In genomic region chr21:17610862-17611261, GRCh38 we compare ENCODE assay signal across 8 cellular contexts. TPM values are rescaled to one million over a fixed set of nuclear protein-coding genes. Genes with fewer than 3 reads are reported as not detected.
A peak's percentile ranks its signal among the peaks of the same experiment; 100 is the strongest.
DNase-seq lines count a peak whose midpoint lies in the region; ATAC-seq and TF ChIP-seq lines count a peak whose summit lies in the region.

No MANE protein-coding gene starts in this region.

- no peak for ATAC-seq in body of pancreas
- ATAC-seq in HG03159 (IDR thresholded peaks at IDR 0.05; ENCODE audit: unreplicated experiment) = no peak

- no peaks in the 10 kb centered on the region for H3K27me3 ChIP-seq in BLaER1
- no peaks in the 10 kb centered on the region for H3K27me3 ChIP-seq in body of pancreas

- TF ChIP-seq CTCF in LNCaP clone FGC (IDR thresholded peaks at IDR 0.05; ENCODE audit: control insufficient read depth, extremely low read depth, insufficient read depth) = no peak
- no peak for TF ChIP-seq CTCF in body of pancreas (IDR thresholded peaks at IDR 0.05)
- no peak for TF ChIP-seq CTCF in GM10266 (IDR thresholded peaks at IDR 0.05; ENCODE audit: control insufficient read depth, insufficient read depth, low read depth, missing control alignments)

- H3K4me2 ChIP-seq in BLaER1 = peak overlapping the region; percentile 84

- H3K27ac ChIP-seq in BLaER1 (peak overlapping the region; percentile 92; the same call in 1 of the 2 replicates), body of pancreas (peak overlapping the region; percentile 76 to 92 (median 81)), urinary bladder (ENCODE audit: low read depth) (peak overlapping the region; percentile 26)

- H4K20me1 ChIP-seq in BLaER1 = peaks cover 44% of the 10 kb centered on the region

- H3K9me3 ChIP-seq in BLaER1 = no peaks in the 10 kb centered on the region
- H3K9me3 ChIP-seq in body of pancreas = no peaks in the 10 kb centered on the region

- WGBS in body of pancreas, 2 donors = 23 to 25% methylated on average over 9 of the region's 9 CpGs
- WGBS in urinary bladder = 14% methylated on average over 9 of the region's 9 CpGs

- peaks cover 25% of the 10 kb centered on the region for H3K36me3 ChIP-seq in BLaER1
- H3K36me3 ChIP-seq in body of pancreas (replicated peaks in 1 of 2; ENCODE audit: insufficient read depth in 1 of 2, low read depth in 2 of 2) = no peaks in the 10 kb centered on the region
- no peaks in the 10 kb centered on the region for H3K36me3 ChIP-seq in urinary bladder (ENCODE audit: insufficient read depth)

- H3K9ac ChIP-seq in BLaER1 = peak overlapping the region; percentile 84; the same call in 1 of the 2 replicates

- peak overlapping the region; percentile 98 for H3K4me3 ChIP-seq in BLaER1
- H3K4me3 ChIP-seq in LNCaP clone FGC (ENCODE audit: low read depth, low read length) = peak overlapping the region; percentile 73
- no peak overlapping the region for H3K4me3 ChIP-seq in body of pancreas
- peak overlapping the region; percentile 7 for H3K4me3 ChIP-seq in urinary bladder (ENCODE audit: low read depth, low read length)

- intact Hi-C loops in body of pancreas (cut with DNase I) = no loop called here

- H3K4me1 ChIP-seq in BLaER1 (peaks cover 17% of the 10 kb centered on the region), body of pancreas (peaks cover 16% of the 10 kb centered on the region), urinary bladder (ENCODE audit: insufficient read depth) (no peaks in the 10 kb centered on the region)

- no peak for TF ChIP-seq POLR2A in body of pancreas (IDR thresholded peaks at IDR 0.05)

- DNase-seq in LNCaP clone FGC (ENCODE audit: low read depth) (no peak), body of pancreas (peak in 3 of 4 donors; percentile 3 to 33 (median 18)), lung microvascular endothelial cell (ENCODE audit: low read depth in 2 of 2) (peak; percentile 12 to 47), GM19238 (ENCODE audit: insufficient read length, low spot score) (no peak), GM10266 (ENCODE audit: extremely low spot score) (no peak)

RNA-seq across cellular contexts. Expression of gene BTG3, which starts 1.8 kb away (rescaled TPM):
- total RNA-seq in body of pancreas = 10 to 100 TPM; 16.6 to 55.4 TPM
- 8.3 and 10.9 TPM in 2 replicates for total RNA-seq in lung microvascular endothelial cell
- 50.7 TPM for total RNA-seq in urinary bladder
- polyA plus RNA-seq in urinary bladder = 27.4 TPM

Comparison
In these comparisons a context has a peak if more than half of its experiments do, and no peak if none do; other contexts are left out.
1. H3K27ac ChIP-seq: peak in every context shown above with its lines; median percentile 92 in BLaER1; 81 in body of pancreas; 26 in urinary bladder.
2. H3K4me3 ChIP-seq: peak in BLaER1 (single experiment), LNCaP clone FGC (single experiment) and urinary bladder (single experiment); none in body of pancreas (0 of 2).
3. DNase-seq: peak in body of pancreas (3 of 4) and lung microvascular endothelial cell (2 of 2); none in LNCaP clone FGC (single experiment), GM19238 (single experiment) and GM10266 (single experiment).